ENCODE assay signal across 20 cellular contexts in the genomic region with DNA sequence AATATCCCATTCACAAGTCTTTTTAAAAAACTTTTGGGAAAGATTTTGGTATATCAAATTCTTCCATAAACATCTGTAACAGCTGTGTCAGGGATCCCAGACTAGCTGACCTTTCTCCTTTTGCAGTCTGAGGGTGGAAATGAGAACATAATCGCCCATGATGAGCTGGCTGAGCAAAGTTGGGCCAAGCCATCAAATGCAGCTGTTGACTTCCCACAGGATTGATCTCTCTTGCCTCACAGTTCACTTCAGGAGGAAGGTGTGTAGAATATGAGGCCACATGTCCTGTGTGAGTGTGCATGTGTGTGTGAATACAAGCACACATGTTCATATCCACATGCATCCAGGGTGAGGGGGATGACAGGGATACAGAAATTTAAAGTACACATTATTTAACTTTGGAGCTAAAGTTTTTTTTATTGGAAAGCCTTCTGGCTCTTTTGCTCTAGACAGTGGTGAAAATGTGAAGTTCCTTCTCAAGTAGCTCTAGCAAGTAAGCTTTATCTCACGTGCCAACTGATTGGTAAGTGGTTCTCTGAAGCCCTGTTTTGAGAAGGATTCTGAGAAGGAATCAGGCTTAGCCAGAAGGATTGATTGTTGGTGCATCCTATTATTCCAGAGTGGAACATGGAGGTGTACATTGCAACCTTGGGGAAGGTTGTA.
"Had no signal": no experiment of that assay in that cellular context is flagged by ENCODE, and none has a peak within 500 bp of the region (broad histone marks: within the 10 kb centered on the region; RNA-seq: fewer than 3 reads in every experiment).

No MANE protein-coding gene starts in this region.

- H3K4me3 Mint-ChIP-seq: activated B cell treated with CpG ODN at 0.5 μM for 24 hours; activated CD8-positive, alpha-beta T cell treated with anti-CD3 and anti-CD28 coated beads for 36 hours; nephron progenitor cell; T-cell; type B pancreatic cell had no signal

- ATAC-seq: activated CD8-positive, alpha-beta T cell treated with anti-CD3 and anti-CD28 coated beads for 36 hours; activated naive CD4-positive, alpha-beta T cell treated with anti-CD3 and anti-CD28 coated beads, Interleukin-2, amount 50 U/mL, for 72 hours; left lobe of liver; T-cell had no signal

- H3K4me1 ChIP-seq: esophagus squamous epithelium, uterus had no signal

- H3K36me3 Mint-ChIP-seq: activated naive CD4-positive, alpha-beta T cell treated with anti-CD3 and anti-CD28 coated beads, Interleukin-2, amount 50 U/mL, for 72 hours; T-cell; type B pancreatic cell had no signal

- H3K9me3 ChIP-seq: esophagus squamous epithelium, neutrophil, uterus had no signal

- H3K4me1 Mint-ChIP-seq: activated B cell treated with CpG ODN at 0.5 μM for 24 hours, T-cell had no signal

- H3K27ac ChIP-seq: esophagus squamous epithelium, neutrophil, uterus had no signal

- H3K36me3 ChIP-seq: esophagus squamous epithelium, neutrophil, uterus had no signal

- H3K27ac Mint-ChIP-seq: activated B cell treated with CpG ODN at 0.5 μM for 24 hours; activated CD8-positive, alpha-beta T cell treated with anti-CD3 and anti-CD28 coated beads for 36 hours; activated naive CD4-positive, alpha-beta T cell treated with anti-CD3 and anti-CD28 coated beads, Interleukin-2, amount 50 U/mL, for 72 hours; activated T-helper 2 cell treated with anti-CD3 and anti-CD28 coated beads, Interferon-gamma antibody, Interleukin-2, Interleukin-4, amounts not matched to agents 10 μg/mL and 5 μg/mL and 100 μg/mL, durations not matched to agents 14 hours and 24 hours and 36 hours; nephron progenitor cell; progenitor cell of endocrine pancreas; T-cell; type B pancreatic cell had no signal

- H3K27me3 ChIP-seq: neutrophil, uterus had no signal

- H3K27me3 Mint-ChIP-seq: activated B cell treated with CpG ODN at 0.5 μM for 24 hours, type B pancreatic cell had no signal

- H3K4me3 ChIP-seq: esophagus squamous epithelium, uterus had no signal

- DNase-seq: activated B cell treated with CpG ODN at 0.5 μM for 24 hours; activated CD4-positive, alpha-beta T cell treated with anti-CD3 and anti-CD28 coated beads, Interleukin-2, amount 50 U/mL, for 1 hour; activated CD8-positive, alpha-beta T cell treated with anti-CD3 and anti-CD28 coated beads for 36 hours; activated naive CD4-positive, alpha-beta T cell; activated T-cell treated with anti-CD3 and anti-CD28 coated beads, Interleukin-2, amount 50 U/mL, for 48 hours; dermis blood vessel endothelial cell; effector CD4-positive, alpha-beta T cell; esophagus squamous epithelium; head of caudate nucleus; nephron progenitor cell; stimulated activated CD4-positive, alpha-beta T cell treated with anti-CD3 and anti-CD28 coated beads, Interleukin-2, amount 100 ng/mL, for 48 hours; stimulated activated naive CD4-positive, alpha-beta T cell treated with Interleukin-2 at 50 U/mL for 16 hours; T-cell; uterus had no signal

- H3K9me3 Mint-ChIP-seq: activated B cell treated with CpG ODN at 0.5 μM for 24 hours; activated CD8-positive, alpha-beta T cell treated with anti-CD3 and anti-CD28 coated beads for 36 hours; activated naive CD4-positive, alpha-beta T cell treated with anti-CD3 and anti-CD28 coated beads, Interleukin-2, amount 50 U/mL, for 72 hours; activated T-helper 2 cell treated with anti-CD3 and anti-CD28 coated beads, Interferon-gamma antibody, Interleukin-2, Interleukin-4, amounts not matched to agents 10 μg/mL and 5 μg/mL and 100 μg/mL, durations not matched to agents 14 hours and 24 hours and 36 hours; nephron progenitor cell; T-cell had no signal
